1 cellular context compared by ENCODE assay signal in the genomic region with DNA sequence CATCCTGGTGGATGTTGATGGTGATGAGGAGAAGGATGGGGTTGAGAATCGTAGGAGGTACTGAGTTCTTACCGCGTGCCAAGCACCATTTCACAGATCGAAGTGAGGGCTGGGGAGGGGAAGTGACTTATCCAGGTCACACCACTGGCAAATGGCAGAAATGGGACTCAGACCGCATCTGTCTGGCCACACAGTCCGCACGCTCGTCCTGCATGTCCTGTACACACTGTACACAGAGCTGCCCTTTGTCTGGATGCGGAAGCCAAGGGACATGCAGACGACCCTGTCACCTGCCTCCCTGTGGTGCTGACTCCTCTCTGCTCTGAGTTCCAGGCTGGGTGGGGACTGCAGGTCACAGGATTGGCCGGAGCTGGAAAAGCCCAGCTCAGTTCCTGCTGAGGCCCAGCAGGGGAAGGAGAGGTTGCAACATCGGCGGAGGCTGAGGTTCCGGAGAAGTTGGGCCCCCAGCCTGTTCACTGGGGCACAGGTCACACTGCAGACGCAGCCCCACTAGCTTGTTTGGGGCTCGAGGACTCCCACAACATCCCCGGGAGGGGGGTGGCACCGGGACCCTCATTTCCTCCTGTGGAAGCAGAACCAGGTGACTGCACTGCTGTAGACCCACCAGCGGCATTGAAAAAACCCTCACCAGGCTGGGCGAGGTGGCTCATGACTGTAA.
A peak's percentile ranks its signal among the peaks of the same experiment; 100 is the strongest.
TF ChIP-seq lines count a peak whose summit lies in the region.

No MANE protein-coding gene starts in this region.

TF ChIP-seq in HepG2, 621 proteins besides CTCF, POLR2A, EP300 and RAD21 (continued from another document and continues in another):
- TF ChIP-seq, protein P1, sequence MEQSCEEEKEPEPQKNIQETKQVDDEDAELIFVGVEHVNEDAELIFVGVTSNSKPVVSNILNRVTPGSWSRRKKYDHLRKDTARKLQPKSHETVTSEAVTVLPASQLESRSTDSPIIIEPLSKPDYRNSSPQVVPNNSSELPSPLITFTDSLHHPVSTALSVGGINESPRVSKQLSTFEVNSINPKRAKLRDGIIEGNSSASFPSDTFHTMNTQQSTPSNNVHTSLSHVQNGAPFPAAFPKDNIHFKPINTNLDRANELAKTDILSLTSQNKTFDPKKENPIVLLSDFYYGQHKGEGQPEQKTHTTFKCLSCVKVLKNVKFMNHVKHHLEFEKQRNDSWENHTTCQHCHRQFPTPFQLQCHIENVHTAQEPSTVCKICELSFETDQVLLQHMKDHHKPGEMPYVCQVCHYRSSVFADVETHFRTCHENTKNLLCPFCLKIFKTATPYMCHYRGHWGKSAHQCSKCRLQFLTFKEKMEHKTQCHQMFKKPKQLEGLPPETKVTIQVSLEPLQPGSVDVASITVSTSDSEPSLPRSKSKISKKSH (CRISPR knock-in tag; IDR thresholded peaks at IDR 0.05; ENCODE audit: borderline replicate concordance), result no peak; the same call in 1 of the 2 replicates
- TF ChIP-seq ATM (IDR thresholded peaks at IDR 0.05; ENCODE audit: borderline replicate concordance), result no peak
- TF ChIP-seq LCORL (IDR thresholded peaks at IDR 0.05), result no peak
- TF ChIP-seq LCORL (CRISPR knock-in tag; IDR thresholded peaks at IDR 0.05), result peak; percentile 99
- TF ChIP-seq, protein P2, sequence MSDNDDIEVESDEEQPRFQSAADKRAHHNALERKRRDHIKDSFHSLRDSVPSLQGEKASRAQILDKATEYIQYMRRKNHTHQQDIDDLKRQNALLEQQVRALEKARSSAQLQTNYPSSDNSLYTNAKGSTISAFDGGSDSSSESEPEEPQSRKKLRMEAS (IDR thresholded peaks at IDR 0.05), result peak; percentile 96
- no peak for TF ChIP-seq ZNF773 (CRISPR knock-in tag; IDR thresholded peaks at IDR 0.05; ENCODE audit: borderline replicate concordance)
- TF ChIP-seq JUNB (CRISPR knock-in tag; IDR thresholded peaks at IDR 0.05; ENCODE audit: borderline replicate concordance), result peak; percentile 67; the same call in 1 of the 2 replicates
- no peak for TF ChIP-seq SNAPC2 (CRISPR knock-in tag; IDR thresholded peaks at IDR 0.05)
- peak; percentile 100 for TF ChIP-seq ELF3 (CRISPR knock-in tag; IDR thresholded peaks at IDR 0.05)
- TF ChIP-seq ZNF138 (CRISPR knock-in tag; IDR thresholded peaks at IDR 0.05; ENCODE audit: low read depth), result peak; percentile 72; the same call in 1 of the 2 replicates
- TF ChIP-seq ZNF543 (CRISPR knock-in tag; IDR thresholded peaks at IDR 0.05), result peak; percentile 97
- TF ChIP-seq, protein P3, sequence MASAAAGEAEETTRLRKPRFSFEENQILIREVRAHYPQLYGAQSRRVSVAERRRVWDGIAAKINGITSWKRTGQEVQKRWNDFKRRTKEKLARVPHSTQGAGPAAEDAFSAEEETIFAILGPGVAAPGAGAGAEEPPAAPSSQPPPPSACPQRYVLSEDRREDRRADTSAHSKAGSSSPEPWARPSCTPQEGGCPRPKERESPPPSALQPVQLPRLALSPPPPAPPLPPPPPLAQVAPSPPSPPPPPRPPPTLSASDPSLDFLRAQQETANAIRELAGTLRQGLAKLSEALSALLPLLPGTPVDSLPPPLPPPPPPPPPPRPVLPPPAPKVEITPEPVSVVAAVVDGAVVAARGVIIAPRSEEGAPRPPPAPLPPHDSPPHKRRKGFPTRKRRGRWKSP (CRISPR knock-in tag; IDR thresholded peaks at IDR 0.05), result peak; percentile 73; the same call in 1 of the 2 replicates
- no peak for TF ChIP-seq PHB2 (IDR thresholded peaks at IDR 0.05; ENCODE audit: partially characterized antibody)
- TF ChIP-seq RARA (CRISPR knock-in tag; IDR thresholded peaks at IDR 0.05), result peak; percentile 98
- peak; percentile 22; the same call in 1 of the 2 replicates for TF ChIP-seq KLF12 (CRISPR knock-in tag; IDR thresholded peaks at IDR 0.05; ENCODE audit: borderline replicate concordance)
- no peak for TF ChIP-seq ONECUT2 (CRISPR knock-in tag; IDR thresholded peaks at IDR 0.05)
- peak; percentile 76; the same call in 1 of the 2 replicates for TF ChIP-seq ZSCAN22 (CRISPR knock-in tag; IDR thresholded peaks at IDR 0.05)
- TF ChIP-seq, protein P4, sequence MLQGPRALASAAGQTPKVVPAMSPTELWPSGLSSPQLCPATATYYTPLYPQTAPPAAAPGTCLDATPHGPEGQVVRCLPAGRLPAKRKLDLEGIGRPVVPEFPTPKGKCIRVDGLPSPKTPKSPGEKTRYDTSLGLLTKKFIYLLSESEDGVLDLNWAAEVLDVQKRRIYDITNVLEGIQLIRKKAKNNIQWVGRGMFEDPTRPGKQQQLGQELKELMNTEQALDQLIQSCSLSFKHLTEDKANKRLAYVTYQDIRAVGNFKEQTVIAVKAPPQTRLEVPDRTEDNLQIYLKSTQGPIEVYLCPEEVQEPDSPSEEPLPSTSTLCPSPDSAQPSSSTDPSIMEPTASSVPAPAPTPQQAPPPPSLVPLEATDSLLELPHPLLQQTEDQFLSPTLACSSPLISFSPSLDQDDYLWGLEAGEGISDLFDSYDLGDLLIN (CRISPR knock-in tag; IDR thresholded peaks at IDR 0.05; ENCODE audit: borderline replicate concordance), result no peak
- TF ChIP-seq ZNF644 (CRISPR knock-in tag; IDR thresholded peaks at IDR 0.05; ENCODE audit: low read depth), result peak; percentile 67; the same call in 1 of the 2 replicates
- TF ChIP-seq NCOA5 (CRISPR knock-in tag; IDR thresholded peaks at IDR 0.05), result no peak
- TF ChIP-seq ZZZ3 (CRISPR knock-in tag; IDR thresholded peaks at IDR 0.05; ENCODE audit: borderline replicate concordance), result peak; percentile 71; the same call in 1 of the 2 replicates
- TF ChIP-seq SAFB2 (CRISPR knock-in tag; IDR thresholded peaks at IDR 0.05; ENCODE audit: borderline replicate concordance, low read depth), result no peak; the same call in none of the 2 replicates
- peak; percentile 48; the same call in 1 of the 2 replicates for TF ChIP-seq DR1 (CRISPR knock-in tag; IDR thresholded peaks at IDR 0.05)
- TF ChIP-seq, protein P5, sequence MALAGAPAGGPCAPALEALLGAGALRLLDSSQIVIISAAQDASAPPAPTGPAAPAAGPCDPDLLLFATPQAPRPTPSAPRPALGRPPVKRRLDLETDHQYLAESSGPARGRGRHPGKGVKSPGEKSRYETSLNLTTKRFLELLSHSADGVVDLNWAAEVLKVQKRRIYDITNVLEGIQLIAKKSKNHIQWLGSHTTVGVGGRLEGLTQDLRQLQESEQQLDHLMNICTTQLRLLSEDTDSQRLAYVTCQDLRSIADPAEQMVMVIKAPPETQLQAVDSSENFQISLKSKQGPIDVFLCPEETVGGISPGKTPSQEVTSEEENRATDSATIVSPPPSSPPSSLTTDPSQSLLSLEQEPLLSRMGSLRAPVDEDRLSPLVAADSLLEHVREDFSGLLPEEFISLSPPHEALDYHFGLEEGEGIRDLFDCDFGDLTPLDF (CRISPR knock-in tag; IDR thresholded peaks at IDR 0.05), result no peak
- 0 out of 2 replicates have a peak, but pooled peaks have one; percentile 68 for TF ChIP-seq PCBP1 (IDR thresholded peaks at IDR 0.05; ENCODE audit: borderline replicate concordance, low read depth, low read length)
- TF ChIP-seq ZBTB7B (CRISPR knock-in tag; IDR thresholded peaks at IDR 0.05), result peak; percentile 98
- TF ChIP-seq SP2 (CRISPR knock-in tag; IDR thresholded peaks at IDR 0.05), result 0 out of 2 replicates have a peak, but pooled peaks have one; percentile 24
- peak; percentile 43; the same call in 1 of the 2 replicates for TF ChIP-seq TBX3 (IDR thresholded peaks at IDR 0.05; ENCODE audit: borderline replicate concordance)
- TF ChIP-seq HNF4G (IDR thresholded peaks at IDR 0.05; ENCODE audit: borderline replicate concordance, low read depth, low read length), result peak; percentile 43; the same call in 1 of the 2 replicates
- TF ChIP-seq HNF4G (CRISPR knock-in tag; IDR thresholded peaks at IDR 0.05; ENCODE audit: borderline replicate concordance, low read depth), result peak; percentile 95; the same call in 1 of the 2 replicates
- TF ChIP-seq ZNF350 (CRISPR knock-in tag; IDR thresholded peaks at IDR 0.05; ENCODE audit: borderline replicate concordance, low read depth), result peak; percentile 99
- TF ChIP-seq TARDBP (CRISPR knock-in tag; IDR thresholded peaks at IDR 0.05), result peak; percentile 96
- TF ChIP-seq ARID2 (CRISPR knock-in tag; IDR thresholded peaks at IDR 0.05; ENCODE audit: borderline replicate concordance), result no peak
- no peak for TF ChIP-seq ZSCAN20 (CRISPR knock-in tag; IDR thresholded peaks at IDR 0.05; ENCODE audit: borderline replicate concordance)
- TF ChIP-seq, protein P6, sequence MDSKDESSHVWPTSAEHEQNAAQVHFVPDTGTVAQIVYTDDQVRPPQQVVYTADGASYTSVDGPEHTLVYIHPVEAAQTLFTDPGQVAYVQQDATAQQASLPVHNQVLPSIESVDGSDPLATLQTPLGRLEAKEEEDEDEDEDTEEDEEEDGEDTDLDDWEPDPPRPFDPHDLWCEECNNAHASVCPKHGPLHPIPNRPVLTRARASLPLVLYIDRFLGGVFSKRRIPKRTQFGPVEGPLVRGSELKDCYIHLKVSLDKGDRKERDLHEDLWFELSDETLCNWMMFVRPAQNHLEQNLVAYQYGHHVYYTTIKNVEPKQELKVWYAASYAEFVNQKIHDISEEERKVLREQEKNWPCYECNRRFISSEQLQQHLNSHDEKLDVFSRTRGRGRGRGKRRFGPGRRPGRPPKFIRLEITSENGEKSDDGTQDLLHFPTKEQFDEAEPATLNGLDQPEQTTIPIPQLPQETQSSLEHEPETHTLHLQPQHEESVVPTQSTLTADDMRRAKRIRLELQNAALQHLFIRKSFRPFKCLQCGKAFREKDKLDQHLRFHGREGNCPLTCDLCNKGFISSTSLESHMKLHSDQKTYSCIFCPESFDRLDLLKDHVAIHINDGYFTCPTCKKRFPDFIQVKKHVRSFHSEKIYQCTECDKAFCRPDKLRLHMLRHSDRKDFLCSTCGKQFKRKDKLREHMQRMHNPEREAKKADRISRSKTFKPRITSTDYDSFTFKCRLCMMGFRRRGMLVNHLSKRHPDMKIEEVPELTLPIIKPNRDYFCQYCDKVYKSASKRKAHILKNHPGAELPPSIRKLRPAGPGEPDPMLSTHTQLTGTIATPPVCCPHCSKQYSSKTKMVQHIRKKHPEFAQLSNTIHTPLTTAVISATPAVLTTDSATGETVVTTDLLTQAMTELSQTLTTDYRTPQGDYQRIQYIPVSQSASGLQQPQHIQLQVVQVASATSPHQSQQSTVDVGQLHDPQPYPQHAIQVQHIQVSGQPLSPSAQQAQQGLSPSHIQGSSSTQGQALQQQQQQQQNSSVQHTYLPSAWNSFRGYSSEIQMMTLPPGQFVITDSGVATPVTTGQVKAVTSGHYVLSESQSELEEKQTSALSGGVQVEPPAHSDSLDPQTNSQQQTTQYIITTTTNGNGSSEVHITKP (CRISPR knock-in tag; IDR thresholded peaks at IDR 0.05; ENCODE audit: low read depth), result peak; percentile 89; the same call in 1 of the 2 replicates
- TF ChIP-seq ZNF367 (CRISPR knock-in tag; IDR thresholded peaks at IDR 0.05; ENCODE audit: borderline replicate concordance), result no peak
- peak; percentile 57; the same call in 1 of the 2 replicates for TF ChIP-seq ZNF235 (CRISPR knock-in tag; IDR thresholded peaks at IDR 0.05; ENCODE audit: borderline replicate concordance)
- TF ChIP-seq KAT7 (CRISPR knock-in tag; IDR thresholded peaks at IDR 0.05; ENCODE audit: borderline replicate concordance), result peak; percentile 81
- TF ChIP-seq ZNF75D (CRISPR knock-in tag; IDR thresholded peaks at IDR 0.05; ENCODE audit: borderline replicate concordance), result no peak
- peak; percentile 85; the same call in 1 of the 3 replicates for TF ChIP-seq MXI1 (IDR thresholded peaks at IDR 0.05; ENCODE audit: borderline replicate concordance, low read depth, low read length)
- TF ChIP-seq ZNF296 (CRISPR knock-in tag; conservative IDR thresholded peaks at IDR 0.05), result no peak; the same call in 1 of the 2 replicates
- TF ChIP-seq, protein P7, sequence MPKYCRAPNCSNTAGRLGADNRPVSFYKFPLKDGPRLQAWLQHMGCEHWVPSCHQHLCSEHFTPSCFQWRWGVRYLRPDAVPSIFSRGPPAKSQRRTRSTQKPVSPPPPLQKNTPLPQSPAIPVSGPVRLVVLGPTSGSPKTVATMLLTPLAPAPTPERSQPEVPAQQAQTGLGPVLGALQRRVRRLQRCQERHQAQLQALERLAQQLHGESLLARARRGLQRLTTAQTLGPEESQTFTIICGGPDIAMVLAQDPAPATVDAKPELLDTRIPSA (CRISPR knock-in tag; IDR thresholded peaks at IDR 0.05; ENCODE audit: borderline replicate concordance), result no peak
- TF ChIP-seq ZNF558 (CRISPR knock-in tag; IDR thresholded peaks at IDR 0.05; ENCODE audit: borderline replicate concordance), result peak; percentile 87; the same call in 1 of the 2 replicates
- no peak for TF ChIP-seq RFXANK (CRISPR knock-in tag; IDR thresholded peaks at IDR 0.05)
- TF ChIP-seq ZNF766 (CRISPR knock-in tag; IDR thresholded peaks at IDR 0.05; ENCODE audit: borderline replicate concordance), result peak; percentile 90; the same call in 1 of the 2 replicates
- peak; percentile 89; the same call in 1 of the 2 replicates for TF ChIP-seq CBX5 (CRISPR knock-in tag; IDR thresholded peaks at IDR 0.05; ENCODE audit: borderline replicate concordance)
- peak; percentile 92 for TF ChIP-seq ZNF232 (CRISPR knock-in tag; IDR thresholded peaks at IDR 0.05; ENCODE audit: borderline replicate concordance)
- TF ChIP-seq ETV5 (CRISPR knock-in tag; IDR thresholded peaks at IDR 0.05; ENCODE audit: borderline replicate concordance), result peak; percentile 99
- TF ChIP-seq BHLHE40 (IDR thresholded peaks at IDR 0.05; ENCODE audit: low read length), result peak; percentile 87
- no peak; the same call in 1 of the 2 replicates for TF ChIP-seq ZNF484 (CRISPR knock-in tag; IDR thresholded peaks at IDR 0.05; ENCODE audit: borderline replicate concordance, low read depth)
- TF ChIP-seq CBX2 (IDR thresholded peaks at IDR 0.05; ENCODE audit: low read depth, low read length), result no peak
- TF ChIP-seq CBX2 (CRISPR knock-in tag; IDR thresholded peaks at IDR 0.05; ENCODE audit: low read depth), result peak; percentile 92; the same call in 1 of the 2 replicates
- TF ChIP-seq EHMT2 (IDR thresholded peaks at IDR 0.05; ENCODE audit: borderline replicate concordance, low read depth, low read length), result no peak
- TF ChIP-seq ZNF317 (CRISPR knock-in tag; IDR thresholded peaks at IDR 0.05), result peak; percentile 94
- no peak for TF ChIP-seq ATF7 (IDR thresholded peaks at IDR 0.05)
- TF ChIP-seq ATF7 (CRISPR knock-in tag; IDR thresholded peaks at IDR 0.05), result peak; percentile 78; the same call in 1 of the 2 replicates
- TF ChIP-seq BRD4 (CRISPR knock-in tag; IDR thresholded peaks at IDR 0.05), result peak; percentile 83; the same call in 1 of the 2 replicates
